In genomic region chr11:112694244-112694643, GRCh38 we compare ENCODE assay signal across 15 cellular contexts.
A peak's percentile ranks its signal among the peaks of the same experiment; 100 is the strongest.
DNase-seq lines count a peak whose midpoint lies in the region; TF ChIP-seq lines count a peak whose summit lies in the region.
"Had no signal": no experiment of that assay in that cellular context is flagged by ENCODE, and none has a peak within 500 bp of the region (broad histone marks: within the 10 kb centered on the region; RNA-seq: fewer than 3 reads in every experiment).

No MANE protein-coding gene starts in this region.

- peaks cover 33% of the 10 kb centered on the region for H3K4me1 Mint-ChIP-seq in neural crest cell
- H3K4me1 Mint-ChIP-seq: IgD-negative memory B cell had no signal

- no peaks in the 10 kb centered on the region for H3K9me3 Mint-ChIP-seq in neural crest cell
- H3K9me3 Mint-ChIP-seq: IgD-negative memory B cell had no signal

- no peaks in the 10 kb centered on the region for H3K36me3 Mint-ChIP-seq in neural crest cell (ENCODE audit: low read depth)
- H3K36me3 Mint-ChIP-seq: IgD-negative memory B cell had no signal

- peak; percentile 30 for DNase-seq in COLO668 (lab: John Stamatoyannopoulos, UW; ENCODE audit: unreplicated experiment)
- peak; percentile 60 for DNase-seq in NCI-H69 (lab: John Stamatoyannopoulos, UW)
- peak; percentile 50 for DNase-seq in epithelial cell of esophagus (ENCODE audit: low read depth)
- no peak for DNase-seq in neural crest cell (ENCODE audit: low read depth, low spot score)
- no peak for DNase-seq in NCI-H345 treated with DMSO at 0.1 percent for 48 hours (lab: John Stamatoyannopoulos, UW; ENCODE audit: unreplicated experiment)
- DNase-seq in NCI-H748 treated with DMSO at 0.1 percent for 48 hours (lab: John Stamatoyannopoulos, UW) = no peak
- no peak for DNase-seq in HuH-7 (ENCODE audit: low spot score)
- DNase-seq: HFFc6, MV-4-11, NCI-H187 treated with DMSO at 0.1 percent for 48 hours, NCI-H510A had no signal

- TF ChIP-seq CTCF in epithelial cell of esophagus (IDR thresholded peaks at IDR 0.05; ENCODE audit: insufficient read depth, low read depth, low read length, missing control alignments) (no peak), neural crest cell (conservative IDR thresholded peaks at IDR 0.05) (no peak)

- no peak overlapping the region for H3K4me3 ChIP-seq in epithelial cell of esophagus (ENCODE audit: low read length)
- H3K4me3 ChIP-seq: A549; BLaER1 treated with 17β-estradiol and CSF1 and Interleukin-3, amounts not matched to agents 10 nM and 100 nM; SJCRH30 had no signal

- H3K27me3 Mint-ChIP-seq in neural crest cell (ENCODE audit: low read depth) = no peaks in the 10 kb centered on the region
- H3K27me3 Mint-ChIP-seq: IgD-negative memory B cell had no signal

- no peak overlapping the region for H3K4me3 Mint-ChIP-seq in neural crest cell
- H3K4me3 Mint-ChIP-seq: HFFc6, IgD-negative memory B cell had no signal

- H3K27ac Mint-ChIP-seq in neural crest cell (ENCODE audit: unreplicated experiment) = peak overlapping the region; percentile 83
- H3K27ac Mint-ChIP-seq: HFFc6, IgD-negative memory B cell had no signal

Comparison
In these comparisons a context has a peak if more than half of its experiments do, and no peak if none do; other contexts are left out.
1. DNase-seq: peak in COLO668 (single experiment), NCI-H69 (single experiment) and epithelial cell of esophagus (single experiment); none in neural crest cell (single experiment), NCI-H345 treated with DMSO at 0.1 percent for 48 hours (single experiment), NCI-H748 treated with DMSO at 0.1 percent for 48 hours (single experiment) and HuH-7 (single experiment).